In the genomic region with DNA sequence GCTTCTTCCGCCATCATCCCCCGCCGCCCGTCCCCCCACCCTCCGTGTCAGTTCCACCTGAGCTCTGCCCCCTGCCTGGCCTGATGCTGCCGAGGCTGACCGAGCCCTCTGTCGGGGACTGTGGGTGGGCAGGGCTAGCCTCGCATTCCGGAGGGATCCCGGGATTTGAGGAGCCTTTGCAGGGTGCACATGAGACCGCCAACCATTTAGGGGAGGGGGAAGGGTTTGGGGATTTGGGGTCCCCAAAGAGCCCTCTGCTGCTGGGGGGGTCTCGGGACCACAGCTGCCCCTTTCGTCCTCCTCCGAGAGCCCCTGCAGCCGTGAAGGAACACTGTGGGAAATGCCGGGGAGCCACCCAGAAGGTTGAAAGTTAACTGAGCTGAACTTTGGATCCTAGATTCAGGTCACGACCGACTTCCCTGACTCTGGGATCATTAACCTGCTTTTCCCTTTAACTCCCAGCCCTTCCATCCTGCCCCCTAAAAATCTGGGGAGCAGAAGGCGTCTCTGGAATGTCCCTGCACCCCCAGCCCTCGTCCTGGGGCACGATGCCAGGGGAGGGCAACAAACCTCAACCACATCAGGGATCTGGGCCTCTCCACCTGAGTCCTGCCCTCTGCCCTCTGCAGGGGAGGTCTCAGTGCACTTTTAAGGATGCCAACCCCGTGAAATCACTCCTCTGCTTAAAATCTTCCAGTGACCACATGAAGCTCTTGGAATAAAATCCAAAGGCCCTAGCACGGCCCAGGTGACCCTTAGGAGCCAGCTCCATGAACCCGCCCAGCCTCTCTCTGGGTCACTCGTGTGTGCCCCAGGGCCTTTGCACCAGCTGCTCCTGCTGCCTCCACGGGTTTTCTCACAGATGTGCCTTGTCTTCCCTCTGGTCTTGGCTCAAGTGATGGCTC, we compare ENCODE assay signal across 8 cellular contexts.
A peak's percentile ranks its signal among the peaks of the same experiment; 100 is the strongest.
DNase-seq lines count a peak whose midpoint lies in the region; ATAC-seq, FAIRE-seq and TF ChIP-seq lines count a peak whose summit lies in the region.
"Had no signal": no experiment of that assay in that cellular context is flagged by ENCODE, and none has a peak within 500 bp of the region (broad histone marks: within the 10 kb centered on the region; RNA-seq: fewer than 3 reads in every experiment).

No MANE protein-coding gene starts in this region.

- DNase-seq in astrocyte (ENCODE audit: low read depth) (no peak), HepG2 (ENCODE audit: low spot score) (peak; percentile 38), NCI-H2081 (lab: John Stamatoyannopoulos, UW) (no peak), HUDEP-2 (lab: John Stamatoyannopoulos, UW; ENCODE audit: unreplicated experiment in 76 of 76) (no peak), NCI-H187 (lab: John Stamatoyannopoulos, UW) (no peak)
- DNase-seq: GOT3 had no signal

- H3K9me3 Mint-ChIP-seq in astrocyte (ENCODE audit: unreplicated experiment) = no peaks in the 10 kb centered on the region

- H3K4me2 ChIP-seq in astrocyte (ENCODE audit: low read length) (peak overlapping the region; percentile 100), HepG2 (ENCODE audit: low read depth, low read length) (peak overlapping the region; percentile 95)

- H3K36me3 ChIP-seq in HUES48 (ENCODE audit: control insufficient read depth, insufficient read depth, low read length) (peaks cover 34% of the 10 kb centered on the region), astrocyte (ENCODE audit: insufficient read depth, low read length) (no peaks in the 10 kb centered on the region), HepG2 (replicated peaks in 1 of 2; ENCODE audit: control insufficient read depth in 1 of 2, insufficient read depth in 2 of 2, low read length in 2 of 2) (peaks cover 7 to 17% of the 10 kb centered on the region in 2 experiments; a peak in 3 of 5 replicates), stomach smooth muscle (ENCODE audit: control insufficient read depth in 2 of 2, insufficient read depth in 2 of 2, low read length in 2 of 2) (peaks cover 2 to 10% of the 10 kb centered on the region in 2 donors)

- no peaks in the 10 kb centered on the region for H3K27me3 Mint-ChIP-seq in astrocyte (ENCODE audit: low read depth, unreplicated experiment)

- peaks cover 55% of the 10 kb centered on the region for H3K79me2 ChIP-seq in astrocyte (ENCODE audit: insufficient read depth, low read length)
- peaks cover 2% of the 10 kb centered on the region for H3K79me2 ChIP-seq in HepG2 (ENCODE audit: insufficient read depth, low read length)

- no peaks in the 10 kb centered on the region for H3K9me3 ChIP-seq in HUES48 (ENCODE audit: control insufficient read depth, insufficient read depth, low read length)
- H3K9me3 ChIP-seq in astrocyte (ENCODE audit: insufficient read depth, low read depth, low read length) = no peaks in the 10 kb centered on the region
- H3K9me3 ChIP-seq in HepG2 (ENCODE audit: low read length) = no peaks in the 10 kb centered on the region
- H3K9me3 ChIP-seq in stomach smooth muscle (ENCODE audit: control insufficient read depth in 2 of 2, low read length in 2 of 2) = no peaks in the 10 kb centered on the region

- H3K4me1 Mint-ChIP-seq in astrocyte (ENCODE audit: low read depth, unreplicated experiment) = peaks cover 37% of the 10 kb centered on the region

- no peak for TF ChIP-seq CTCF in astrocyte (IDR thresholded peaks at IDR 0.05; ENCODE audit: insufficient read depth, low read depth, low read length)
- TF ChIP-seq CTCF in HepG2 (CRISPR knock-in tag; IDR thresholded peaks at IDR 0.05) = peak; percentile 40

- H3K4me3 ChIP-seq in HUES48 (ENCODE audit: low read depth, low read length) (peak overlapping the region; percentile 64; the same call in 1 of the 2 replicates), astrocyte (ENCODE audit: insufficient read depth, low read depth, low read length) (no peak overlapping the region), HepG2 (replicated peaks in 1 of 3; ENCODE audit: insufficient read depth in 1 of 3, low read depth in 2 of 3, low read length in 3 of 3) (peak overlapping the region; percentile 56 to 84 (median 72); a peak in 4 of 6 replicates), stomach smooth muscle (ENCODE audit: low read length in 2 of 2) (peak overlapping the region; percentile 75 to 79)

- POLR2A ChIA-PET in HepG2 (lab: Yijun Ruan, JAX) = interaction anchor here (1.2 to 2.7 kb wide), 7 partner anchors 8 to 40 kb away, joined by 3 to 11 read pairs (median 4); no protein-coding TSS in a partner anchor

- peaks cover 12% of the 10 kb centered on the region for H3K36me3 Mint-ChIP-seq in astrocyte (ENCODE audit: low read depth, unreplicated experiment)

- H4K20me1 ChIP-seq in astrocyte (ENCODE audit: insufficient read depth, low read length) (peaks cover 59% of the 10 kb centered on the region), HepG2 (ENCODE audit: insufficient read depth, low read length) (peaks cover 9% of the 10 kb centered on the region; the same call in 1 of the 2 replicates)

- TF ChIP-seq RAD21 in HepG2 (CRISPR knock-in tag; IDR thresholded peaks at IDR 0.05) = no peak

- FAIRE-seq in astrocyte (lab: Jason Lieb, UNC) (peak; percentile 17), HepG2 (lab: Jason Lieb, UNC) (peak; percentile 71)

- H3K27me3 ChIP-seq in HUES48 (ENCODE audit: control insufficient read depth, insufficient read depth, low read length) (no peaks in the 10 kb centered on the region), astrocyte (ENCODE audit: insufficient read depth, low read length) (no peaks in the 10 kb centered on the region), HepG2 (ENCODE audit: control insufficient read depth in 1 of 2, insufficient read depth in 2 of 2, low read length in 2 of 2) (no peaks in the 10 kb centered on the region), stomach smooth muscle (ENCODE audit: control insufficient read depth in 1 of 2, insufficient read depth in 2 of 2, low read length in 2 of 2) (no peaks in the 10 kb centered on the region)

- in situ Hi-C loops in HepG2 (cut with HindIII; ENCODE audit: extremely low pct_ligation_motif_present, low pct_unique_long_range_greater_than_20kb) = no loop called here

- peak overlapping the region; percentile 71 for H3K4me3 Mint-ChIP-seq in astrocyte (ENCODE audit: unreplicated experiment)

- intact Hi-C loops in HepG2 (cut with micrococcal nuclease; ENCODE audit: unreplicated experiment) = loop anchor here (2.0 kb wide), 1 partner anchor 37 kb away; no protein-coding TSS in a partner anchor

- peak overlapping the region; percentile 80 for H3K27ac Mint-ChIP-seq in astrocyte (ENCODE audit: unreplicated experiment)

- no peak overlapping the region for H3K9ac ChIP-seq in HUES48 (ENCODE audit: low read depth, low read length)
- H3K9ac ChIP-seq in astrocyte (ENCODE audit: low read length) = peak overlapping the region; percentile 98
- 0 out of 2 replicates have a peak overlapping the region, but pooled peaks have one; percentile 48 for H3K9ac ChIP-seq in HepG2 (ENCODE audit: insufficient read depth, low read depth, low read length)
- peak overlapping the region; percentile 36 to 70 for H3K9ac ChIP-seq in stomach smooth muscle (ENCODE audit: low read length in 2 of 2)

- H2AFZ ChIP-seq in astrocyte (ENCODE audit: low read depth, low read length) (no peak overlapping the region), HepG2 (ENCODE audit: low read length) (no peak overlapping the region)

- TF ChIP-seq POLR2A in HepG2 (IDR thresholded peaks at IDR 0.05; ENCODE audit: insufficient read depth in 1 of 2, low read depth in 2 of 2, low read length in 2 of 2) = no peak

- peak overlapping the region; percentile 64 for H3K27ac ChIP-seq in HUES48 (ENCODE audit: low read depth, low read length)
- H3K27ac ChIP-seq in astrocyte (ENCODE audit: low read depth, low read length) = peak overlapping the region; percentile 96
- H3K27ac ChIP-seq in HepG2 (ENCODE audit: extremely low read length, insufficient read depth, low read length) = peak overlapping the region; percentile 88
- H3K27ac ChIP-seq in stomach smooth muscle (ENCODE audit: low read length) = peak overlapping the region; percentile 88

- TF ChIP-seq EP300 in HepG2 (IDR thresholded peaks at IDR 0.05; ENCODE audit: low read depth in 2 of 2, low read length in 2 of 2) (peak in 1 of 2 experiments; percentile 42; a peak in 1 of 4 replicates), HepG2 (CRISPR knock-in tag; IDR thresholded peaks at IDR 0.05; ENCODE audit: borderline replicate concordance) (no peak)

- 14% methylated on average over 10 of the region's 27 CpGs for WGBS in HepG2 (ENCODE audit: low lambda C conversion rate)

- no TSS peak for BruUV-seq in HepG2 (replicated peaks; lab: Mats Ljungman, UMichigan)

- peaks cover 7% of the 10 kb centered on the region; the same call in 1 of the 2 replicates for H3K4me1 ChIP-seq in HUES48 (ENCODE audit: control insufficient read depth, insufficient read depth, low read length)
- H3K4me1 ChIP-seq in astrocyte (ENCODE audit: insufficient read depth, low read length) = peaks cover 79% of the 10 kb centered on the region
- H3K4me1 ChIP-seq in HepG2 (ENCODE audit: insufficient read depth, low read length) = peaks cover 32% of the 10 kb centered on the region
- H3K4me1 ChIP-seq in stomach smooth muscle (ENCODE audit: control insufficient read depth, insufficient read depth, low read length) = peaks cover 86% of the 10 kb centered on the region

- ATAC-seq in HepG2 = peak; percentile 77

- CTCF ChIA-PET in HepG2 (lab: Yijun Ruan, JAX; ENCODE audit: low intra/inter-chr PET ratio, low total read pairs) = no interaction called here

TF ChIP-seq in HepG2, 621 proteins besides CTCF, POLR2A, EP300 and RAD21 (continues in another document):
- TF ChIP-seq POLR2G (IDR thresholded peaks at IDR 0.05; ENCODE audit: low read depth, low read length) = no peak
- no peak for TF ChIP-seq SNAI1 (CRISPR knock-in tag; IDR thresholded peaks at IDR 0.05; ENCODE audit: borderline replicate concordance)
- no peak for TF ChIP-seq TCF12 (IDR thresholded peaks at IDR 0.05)
- TF ChIP-seq TCF12 (CRISPR knock-in tag; IDR thresholded peaks at IDR 0.05) = no peak
